In genomic region chr7:142603870-142604448, GRCh38 we compare ENCODE assay signal across 1 cellular context.
TF ChIP-seq lines count a peak whose summit lies in the region.

No MANE protein-coding gene starts in this region.

TF ChIP-seq in SK-N-SH, 30 proteins besides CTCF, POLR2A, EP300 and RAD21 (continued from another document):
- peak; percentile 45; the same call in 1 of the 2 replicates for TF ChIP-seq PBX3 (IDR thresholded peaks at IDR 0.05)
- no peak for TF ChIP-seq TEAD4 (IDR thresholded peaks at IDR 0.05; ENCODE audit: borderline replicate concordance, insufficient read depth)
- TF ChIP-seq RFX5 (IDR thresholded peaks at IDR 0.05; ENCODE audit: low read length): no peak; the same call in 1 of the 2 replicates
- TF ChIP-seq FOSL2 (IDR thresholded peaks at IDR 0.05; ENCODE audit: borderline replicate concordance, low read depth): no peak
- TF ChIP-seq IRF3 (IDR thresholded peaks at IDR 0.05; ENCODE audit: low read depth, low read length): no peak
- no peak; the same call in 1 of the 2 replicates for TF ChIP-seq GATA2 (CRISPR knock-in tag; IDR thresholded peaks at IDR 0.05)
- no peak for TF ChIP-seq ZBTB33 (IDR thresholded peaks at IDR 0.05; ENCODE audit: borderline replicate concordance, low read depth)
- TF ChIP-seq MAX (IDR thresholded peaks at IDR 0.05; ENCODE audit: low read depth): peak; percentile 40; the same call in 1 of the 2 replicates
- peak; percentile 78 for TF ChIP-seq CHD2 (IDR thresholded peaks at IDR 0.05; ENCODE audit: low read length, partially characterized antibody)
- TF ChIP-seq ELF1 (IDR thresholded peaks at IDR 0.05): no peak
- no peak for TF ChIP-seq GABPA (IDR thresholded peaks at IDR 0.05; ENCODE audit: low read depth)
